10 cellular contexts compared by ENCODE assay signal in the genomic region with DNA sequence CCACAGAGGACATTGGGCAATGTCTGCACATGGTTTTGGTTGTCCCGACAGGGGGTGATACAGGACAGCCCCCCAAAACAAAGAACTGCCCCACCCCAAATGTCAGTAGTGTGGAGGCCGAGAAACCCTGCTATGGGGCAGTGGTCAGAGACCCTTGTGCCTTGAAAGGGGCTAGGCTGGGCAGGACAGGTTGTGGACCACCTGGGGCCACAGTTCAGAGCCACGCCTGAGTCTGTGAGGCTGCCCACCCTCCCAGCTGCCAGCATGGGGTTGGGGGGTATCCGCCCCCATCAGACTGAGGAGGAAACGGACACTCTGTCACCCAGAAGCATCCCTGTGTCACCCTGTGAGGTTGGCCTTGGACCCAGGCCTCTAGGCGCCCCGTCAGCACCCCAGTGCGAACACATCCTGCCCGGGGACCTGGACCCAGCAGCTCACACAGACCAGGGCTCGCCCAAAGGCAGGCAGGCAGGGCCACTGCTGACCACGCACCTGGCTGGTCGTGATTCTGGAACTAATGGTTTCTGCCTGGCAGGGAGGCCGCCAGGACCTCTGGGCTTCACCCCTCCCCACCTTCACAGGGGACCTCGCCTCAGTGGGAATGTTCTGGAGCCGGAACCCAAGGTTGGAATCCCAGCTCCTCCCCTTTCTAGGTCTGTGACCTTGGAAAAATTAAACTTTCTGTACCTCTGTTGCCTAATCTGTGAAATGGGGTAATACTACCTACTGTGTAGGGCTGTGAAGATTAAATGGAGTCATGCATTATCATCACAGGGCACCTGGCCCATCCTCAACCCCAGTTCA. TPM values are rescaled to one million over a fixed set of nuclear protein-coding genes. Genes with fewer than 3 reads are reported as not detected.
DNase-seq lines count a peak whose midpoint lies in the region; ATAC-seq and TF ChIP-seq lines count a peak whose summit lies in the region.
"Had no signal": no experiment of that assay in that cellular context is flagged by ENCODE, and none has a peak within 500 bp of the region (broad histone marks: within the 10 kb centered on the region; RNA-seq: fewer than 3 reads in every experiment).

No MANE protein-coding gene starts in this region.

- H3K36me3 Mint-ChIP-seq in effector memory CD8-positive, alpha-beta T cell (ENCODE audit: insufficient read depth): no peaks in the 10 kb centered on the region
- H3K36me3 Mint-ChIP-seq in osteocyte (ENCODE audit: unreplicated experiment): peaks cover 6% of the 10 kb centered on the region

- ATAC-seq in effector memory CD8-positive, alpha-beta T cell (replicated peaks): no peak
- ATAC-seq in HG02884 (IDR thresholded peaks at IDR 0.05; ENCODE audit: unreplicated experiment) (no peak), GM21529 (IDR thresholded peaks at IDR 0.05; ENCODE audit: unreplicated experiment) (no peak)

- H3K9me3 Mint-ChIP-seq in effector memory CD8-positive, alpha-beta T cell: no peaks in the 10 kb centered on the region
- peaks cover 10% of the 10 kb centered on the region for H3K9me3 Mint-ChIP-seq in osteocyte (ENCODE audit: unreplicated experiment)

- peak overlapping the region; percentile 92 to 96 for H3K27ac Mint-ChIP-seq in effector memory CD8-positive, alpha-beta T cell
- H3K27ac Mint-ChIP-seq in osteocyte (ENCODE audit: unreplicated experiment): peak overlapping the region; percentile 64

- peaks cover 14 to 15% of the 10 kb centered on the region in 2 donors for H3K4me1 Mint-ChIP-seq in effector memory CD8-positive, alpha-beta T cell (ENCODE audit: low read depth in 2 of 2)
- H3K4me1 Mint-ChIP-seq in osteocyte (ENCODE audit: unreplicated experiment): peaks cover 10% of the 10 kb centered on the region

- DNase-seq in D341Med (ENCODE audit: low spot score) (peak; percentile 30), NB4 (ENCODE audit: low read depth) (no peak), osteocyte (ENCODE audit: extremely low spot score, unreplicated experiment) (no peak), amniotic stem cell (lab: John Stamatoyannopoulos, UW) (no peak), NCI-H2196 (lab: John Stamatoyannopoulos, UW; ENCODE audit: unreplicated experiment) (no peak)
- no peak for DNase-seq in effector memory CD8-positive, alpha-beta T cell
- DNase-seq: cortex of kidney, SIG-M5 had no signal

- H3K4me3 Mint-ChIP-seq in effector memory CD8-positive, alpha-beta T cell: peak overlapping the region; percentile 78 to 93
- H3K4me3 Mint-ChIP-seq in osteocyte (ENCODE audit: unreplicated experiment): peak overlapping the region; percentile 85

- TF ChIP-seq CTCF in NB4 (IDR thresholded peaks at IDR 0.05; ENCODE audit: low read depth, low read length): no peak
- TF ChIP-seq CTCF in osteocyte (IDR thresholded peaks at IDR 0.05): no peak

- peak overlapping the region; percentile 67 for H3K4me3 ChIP-seq in NB4 (ENCODE audit: low read depth, low read length)

- no peak for TF ChIP-seq POLR2A in NB4 (IDR thresholded peaks at IDR 0.05; ENCODE audit: extremely low read depth, insufficient read length)

- no peaks in the 10 kb centered on the region for H3K27me3 Mint-ChIP-seq in effector memory CD8-positive, alpha-beta T cell
- no peaks in the 10 kb centered on the region for H3K27me3 Mint-ChIP-seq in osteocyte (ENCODE audit: unreplicated experiment)

RNA-seq across cellular contexts. Expression of a gene that starts 1.4 kb away (rescaled TPM):
- 80.6 and 89.2 TPM in 2 replicates for total RNA-seq in osteocyte
